Comparison of ENCODE assay signal across 15 cellular contexts in the genomic region with DNA sequence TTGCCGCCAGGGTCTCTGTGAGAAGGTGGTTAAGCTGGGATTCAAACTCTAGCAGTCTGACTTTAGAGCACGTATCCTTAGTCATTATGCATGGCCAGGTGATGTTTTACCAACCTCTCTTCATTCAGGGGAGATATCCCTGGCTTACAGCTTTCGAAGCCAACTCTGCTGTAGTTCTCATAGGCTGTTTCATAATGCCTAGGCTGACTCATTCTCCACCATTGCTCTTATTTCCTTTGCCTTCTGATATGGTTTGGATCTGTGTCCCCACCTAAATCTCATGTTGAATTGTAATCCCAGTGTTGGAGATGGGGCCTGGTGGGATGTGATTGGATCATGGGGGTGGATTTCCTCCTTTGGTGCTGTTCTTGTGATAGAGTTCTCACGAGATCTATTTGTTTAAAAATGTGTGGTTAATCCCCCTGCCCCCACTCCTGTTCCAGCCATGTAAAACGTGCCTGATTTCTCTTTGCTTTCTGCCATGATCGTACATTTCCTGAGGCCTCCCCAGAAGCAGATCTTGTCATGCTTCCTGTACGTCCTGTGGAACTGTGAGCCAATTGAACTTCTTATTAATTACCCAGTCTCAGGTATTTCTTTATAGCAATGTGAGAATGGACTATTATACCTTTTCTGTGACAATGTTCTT.
DNase-seq lines count a peak whose midpoint lies in the region; ATAC-seq and TF ChIP-seq lines count a peak whose summit lies in the region.
"Had no signal": no experiment of that assay in that cellular context is flagged by ENCODE, and none has a peak within 500 bp of the region (broad histone marks: within the 10 kb centered on the region; RNA-seq: fewer than 3 reads in every experiment).

No MANE protein-coding gene starts in this region.

- H3K36me3 Mint-ChIP-seq in T-helper 2 cell treated with Interferon-gamma antibody and Interleukin-4, amounts not matched to agents 5 μg/mL and 100 μg/mL, for 36 hours (ENCODE audit: low read depth): peaks cover 20% of the 10 kb centered on the region

- H3K27ac ChIP-seq in brain microvascular endothelial cell (no peak overlapping the region), upper lobe of right lung (no peak overlapping the region), lower lobe of right lung (no peak overlapping the region)

- H3K4me3 Mint-ChIP-seq in T-helper 2 cell treated with Interferon-gamma antibody and Interleukin-4, amounts not matched to agents 5 μg/mL and 100 μg/mL, for 36 hours: peak overlapping the region; percentile 0

- H3K4me1 ChIP-seq in Loucy (ENCODE audit: insufficient read depth, low read length, poor library complexity, severe bottlenecking) (peaks cover 24% of the 10 kb centered on the region), upper lobe of right lung (peaks cover 19% of the 10 kb centered on the region), lower lobe of right lung (peaks cover 29% of the 10 kb centered on the region)

- H3K27me3 ChIP-seq in Loucy (ENCODE audit: insufficient read depth, low read length, poor library complexity, severe bottlenecking) (no peaks in the 10 kb centered on the region), brain microvascular endothelial cell (replicated peaks) (no peaks in the 10 kb centered on the region), upper lobe of right lung (no peaks in the 10 kb centered on the region), lower lobe of right lung (ENCODE audit: low read depth) (no peaks in the 10 kb centered on the region)
- H3K27me3 ChIP-seq: adrenal gland, transverse colon had no signal

- H2AFZ ChIP-seq in Loucy (ENCODE audit: low read length): peak overlapping the region; percentile 23; the same call in 1 of the 2 replicates

- intact Hi-C loops in upper lobe of right lung (cut with DNase I) (no loop called here), lower lobe of right lung (cut with DNase I) (no loop called here)

- H3F3A ChIP-seq in Loucy (ENCODE audit: low read depth): no peaks in the 10 kb centered on the region

- no peaks in the 10 kb centered on the region for H4K20me1 ChIP-seq in Loucy (ENCODE audit: insufficient read depth, low read length, poor library complexity, severe bottlenecking)

- in situ Hi-C loops in brain microvascular endothelial cell (cut with HindIII; ENCODE audit: low pct_ligation_motif_present, low sequenced_read_pairs): no loop called here

- H3K9me3 ChIP-seq in Loucy (ENCODE audit: insufficient read depth, low read depth, low read length) (no peaks in the 10 kb centered on the region), upper lobe of right lung (no peaks in the 10 kb centered on the region), lower lobe of right lung (no peaks in the 10 kb centered on the region)
- H3K9me3 ChIP-seq: adrenal gland, transverse colon had no signal

- H3K9ac ChIP-seq in Loucy (ENCODE audit: low read depth, low read length, poor library complexity, severe bottlenecking): no peak overlapping the region

- H3K4me1 Mint-ChIP-seq in T-helper 2 cell treated with Interferon-gamma antibody and Interleukin-4, amounts not matched to agents 5 μg/mL and 100 μg/mL, for 36 hours (ENCODE audit: low read depth): peaks cover 41% of the 10 kb centered on the region

- H3K4me2 ChIP-seq in Loucy (ENCODE audit: low read depth, low read length, poor library complexity, severe bottlenecking): peak overlapping the region; percentile 46

- no peak for DNase-seq in T-helper 2 cell treated with Interferon-gamma antibody and Interleukin-4, amounts not matched to agents 5 μg/mL and 100 μg/mL, for 36 hours (ENCODE audit: low spot score)
- DNase-seq in T-helper 2 cell: no peak
- DNase-seq in brain microvascular endothelial cell: peak; percentile 20
- no peak for DNase-seq in upper lobe of right lung
- no peak for DNase-seq in GOT3 (lab: John Stamatoyannopoulos, UW)
- no peak for DNase-seq in hippocampal formation (lab: John Stamatoyannopoulos, UW)
- DNase-seq in lower lobe of right lung: no peak
- DNase-seq: adrenal gland; effector CD8-positive, alpha-beta T cell; glutamatergic neuron; left ventricle myocardium superior; NCI-H1048; NCI-H446 treated with DMSO at 0.1 percent for 48 hours; transverse colon had no signal

- H3K9me3 Mint-ChIP-seq in T-helper 2 cell treated with Interferon-gamma antibody and Interleukin-4, amounts not matched to agents 5 μg/mL and 100 μg/mL, for 36 hours: peaks cover 21% of the 10 kb centered on the region

- H3K79me2 ChIP-seq in Loucy (ENCODE audit: insufficient read depth, low read length): no peaks in the 10 kb centered on the region

- peaks cover 4% of the 10 kb centered on the region for H3K27me3 Mint-ChIP-seq in T-helper 2 cell treated with Interferon-gamma antibody and Interleukin-4, amounts not matched to agents 5 μg/mL and 100 μg/mL, for 36 hours (ENCODE audit: low read depth)

- H3K9me2 ChIP-seq in Loucy (replicated peaks; ENCODE audit: low read depth, low read length): no peaks in the 10 kb centered on the region

- H3K36me3 ChIP-seq in Loucy (ENCODE audit: insufficient read depth, low read length): no peaks in the 10 kb centered on the region
- no peaks in the 10 kb centered on the region for H3K36me3 ChIP-seq in brain microvascular endothelial cell (replicated peaks)
- no peaks in the 10 kb centered on the region for H3K36me3 ChIP-seq in upper lobe of right lung
- H3K36me3 ChIP-seq in lower lobe of right lung: no peaks in the 10 kb centered on the region
- H3K36me3 ChIP-seq: adrenal gland, transverse colon had no signal

- H3K4me3 ChIP-seq in Loucy (ENCODE audit: low read length, poor library complexity, severe bottlenecking) (peak overlapping the region; percentile 14), brain microvascular endothelial cell (ENCODE audit: low read depth, low read length) (no peak overlapping the region), upper lobe of right lung (no peak overlapping the region), lower lobe of right lung (no peak overlapping the region)
- H3K4me3 ChIP-seq: adrenal gland, transverse colon had no signal

- TF ChIP-seq CTCF in Loucy (conservative IDR thresholded peaks at IDR 0.05; ENCODE audit: low read length): no peak
- TF ChIP-seq CTCF in brain microvascular endothelial cell (IDR thresholded peaks at IDR 0.05; ENCODE audit: low read depth, low read length, missing control alignments): no peak
- no peak for TF ChIP-seq CTCF in upper lobe of right lung (IDR thresholded peaks at IDR 0.05)
- no peak for TF ChIP-seq CTCF in lower lobe of right lung (IDR thresholded peaks at IDR 0.05)

- H3K27ac Mint-ChIP-seq in T-helper 2 cell treated with Interferon-gamma antibody and Interleukin-4, amounts not matched to agents 5 μg/mL and 100 μg/mL, for 36 hours: peak overlapping the region; percentile 29

- ATAC-seq in upper lobe of right lung (peak; percentile 15), lower lobe of right lung (no peak)
